In genomic region chr22:35150163-35151107, GRCh38 we compare ENCODE assay signal across 9 cellular contexts.
DNase-seq lines count a peak whose midpoint lies in the region; ATAC-seq and TF ChIP-seq lines count a peak whose summit lies in the region.
"Had no signal": no experiment of that assay in that cellular context is flagged by ENCODE, and none has a peak within 500 bp of the region (broad histone marks: within the 10 kb centered on the region; RNA-seq: fewer than 3 reads in every experiment).

No MANE protein-coding gene starts in this region.

- peaks cover 12% of the 10 kb centered on the region for H3K9me2 ChIP-seq in GM23338 (ENCODE audit: insufficient read depth)

- no peak overlapping the region for H3K4me3 Mint-ChIP-seq in CD4-positive, CD25-positive, alpha-beta regulatory T cell
- H3K4me3 Mint-ChIP-seq in GM23338, result no peak overlapping the region
- no peak overlapping the region for H3K4me3 Mint-ChIP-seq in activated T-cell treated with anti-CD3 and anti-CD28 coated beads, Interleukin-2, amount 50 U/mL, for 24 hours

- H3K27ac Mint-ChIP-seq in CD4-positive, CD25-positive, alpha-beta regulatory T cell, result no peak overlapping the region
- H3K27ac Mint-ChIP-seq in GM23338, result no peak overlapping the region
- H3K27ac Mint-ChIP-seq in activated T-cell treated with anti-CD3 and anti-CD28 coated beads, Interleukin-2, amount 50 U/mL, for 24 hours, result no peak overlapping the region

- peak; percentile 8 to 59 (median 24) for DNase-seq in CD4-positive, CD25-positive, alpha-beta regulatory T cell
- DNase-seq in GM23338 (ENCODE audit: low spot score) (peak; percentile 82), NCI-H82 treated with DMSO at 0.1 percent for 48 hours (lab: John Stamatoyannopoulos, UW; ENCODE audit: unreplicated experiment) (peak; percentile 49), fibroblast of pulmonary artery (ENCODE audit: low read depth) (peak; percentile 51), nucleus accumbens (lab: John Stamatoyannopoulos, UW) (peak in 40 of 56 donors; percentile 1 to 66 (median 21)), ureter (ENCODE audit: low spot score) (peak; percentile 67)
- DNase-seq in activated T-cell treated with anti-CD3 and anti-CD28 coated beads, Interleukin-2, amount 50 U/mL, for 24 hours, result peak; percentile 75

- H3K27me3 Mint-ChIP-seq in CD4-positive, CD25-positive, alpha-beta regulatory T cell, result peaks cover 11% of the 10 kb centered on the region
- peaks cover 16% of the 10 kb centered on the region for H3K27me3 Mint-ChIP-seq in GM23338 (ENCODE audit: insufficient read depth, low read depth, poor library complexity)
- peaks cover 54% of the 10 kb centered on the region for H3K27me3 Mint-ChIP-seq in activated T-cell treated with anti-CD3 and anti-CD28 coated beads, Interleukin-2, amount 50 U/mL, for 24 hours

- H3K9me3 ChIP-seq in CD4-positive, CD25-positive, alpha-beta regulatory T cell (ENCODE audit: control insufficient read depth in 2 of 2, low read length in 2 of 2), result no peaks in the 10 kb centered on the region
- H3K9me3 ChIP-seq: tibial artery had no signal

- H4K20me1 ChIP-seq in GM23338 (replicated peaks; ENCODE audit: insufficient read depth), result no peaks in the 10 kb centered on the region

- H3F3A ChIP-seq in GM23338 (replicated peaks; ENCODE audit: low read depth), result no peaks in the 10 kb centered on the region

- ATAC-seq in CD4-positive, CD25-positive, alpha-beta regulatory T cell (ENCODE audit: low read depth in 2 of 2), result peak in 1 of 2 donors; percentile 47
- ATAC-seq in GM23338 (peak; percentile 67), HG03378 (IDR thresholded peaks at IDR 0.05; ENCODE audit: unreplicated experiment) (no peak)

- H3K9me3 Mint-ChIP-seq in CD4-positive, CD25-positive, alpha-beta regulatory T cell, result no peaks in the 10 kb centered on the region
- peaks cover 7% of the 10 kb centered on the region for H3K9me3 Mint-ChIP-seq in GM23338
- H3K9me3 Mint-ChIP-seq in activated T-cell treated with anti-CD3 and anti-CD28 coated beads, Interleukin-2, amount 50 U/mL, for 24 hours, result no peaks in the 10 kb centered on the region

- peak overlapping the region; percentile 95; the same call in 1 of the 2 replicates for H2AFZ ChIP-seq in GM23338

- H3K27me3 ChIP-seq in CD4-positive, CD25-positive, alpha-beta regulatory T cell (ENCODE audit: control insufficient read depth, insufficient read depth, low read length), result peaks cover 7% of the 10 kb centered on the region
- no peaks in the 10 kb centered on the region for H3K27me3 ChIP-seq in GM23338 (ENCODE audit: insufficient read depth)

- TF ChIP-seq CTCF in GM23338 (conservative IDR thresholded peaks at IDR 0.05; ENCODE audit: low read depth in 2 of 2), result peak; percentile 86 to 87
- TF ChIP-seq CTCF in fibroblast of pulmonary artery (IDR thresholded peaks at IDR 0.05; ENCODE audit: low read length, missing control alignments), result peak; percentile 79

- peaks cover 0 to 7% (median 1%) of the 10 kb centered on the region in 4 donors for H3K4me1 Mint-ChIP-seq in CD4-positive, CD25-positive, alpha-beta regulatory T cell
- peaks cover 38% of the 10 kb centered on the region for H3K4me1 Mint-ChIP-seq in GM23338
- H3K4me1 Mint-ChIP-seq in activated T-cell treated with anti-CD3 and anti-CD28 coated beads, Interleukin-2, amount 50 U/mL, for 24 hours (ENCODE audit: low read depth), result no peaks in the 10 kb centered on the region

- H3K4me2 ChIP-seq in GM23338, result no peak overlapping the region

- no peak overlapping the region for H3K27ac ChIP-seq in CD4-positive, CD25-positive, alpha-beta regulatory T cell (ENCODE audit: insufficient read depth, low read length, poor library complexity, severe bottlenecking)
- no peak overlapping the region for H3K27ac ChIP-seq in GM23338 (ENCODE audit: low read depth)
- H3K27ac ChIP-seq: tibial artery had no signal

- no peaks in the 10 kb centered on the region for H3K36me3 Mint-ChIP-seq in CD4-positive, CD25-positive, alpha-beta regulatory T cell
- no peaks in the 10 kb centered on the region for H3K36me3 Mint-ChIP-seq in GM23338 (ENCODE audit: low read depth)
- H3K36me3 Mint-ChIP-seq in activated T-cell treated with anti-CD3 and anti-CD28 coated beads, Interleukin-2, amount 50 U/mL, for 24 hours (ENCODE audit: low read depth), result no peaks in the 10 kb centered on the region

- no peaks in the 10 kb centered on the region for H3K4me1 ChIP-seq in CD4-positive, CD25-positive, alpha-beta regulatory T cell (ENCODE audit: control insufficient read depth, insufficient read depth, low read length, poor library complexity, severe bottlenecking)
- peaks cover 14% of the 10 kb centered on the region for H3K4me1 ChIP-seq in GM23338 (ENCODE audit: insufficient read depth)
- H3K4me1 ChIP-seq: tibial artery had no signal

- H3K79me2 ChIP-seq in GM23338 (replicated peaks; ENCODE audit: insufficient read depth), result no peaks in the 10 kb centered on the region

- H3K4me3 ChIP-seq in CD4-positive, CD25-positive, alpha-beta regulatory T cell (ENCODE audit: low read depth, low read length), result no peak overlapping the region
- H3K4me3 ChIP-seq in GM23338 (no peak overlapping the region), fibroblast of pulmonary artery (replicated peaks; ENCODE audit: low read depth, low read length) (no peak overlapping the region)
- H3K4me3 ChIP-seq: tibial artery had no signal

- no peaks in the 10 kb centered on the region for H3K36me3 ChIP-seq in CD4-positive, CD25-positive, alpha-beta regulatory T cell (ENCODE audit: control insufficient read depth, insufficient read depth, low read length)
- H3K36me3 ChIP-seq in GM23338 (ENCODE audit: insufficient read depth), result no peaks in the 10 kb centered on the region
- H3K36me3 ChIP-seq: tibial artery had no signal

TF ChIP-seq in GM23338, 12 proteins besides CTCF, POLR2A, EP300 and RAD21:
- no peak for TF ChIP-seq JUNB (IDR thresholded peaks at IDR 0.05; ENCODE audit: unreplicated experiment)

Comparison
In these comparisons a context has a peak if more than half of its experiments do, and no peak if none do; other contexts are left out.
1. DNase-seq: peak in every context shown above with its lines; median percentile 82 in GM23338; 75 in activated T-cell treated with anti-CD3 and anti-CD28 coated beads, Interleukin-2, amount 50 U/mL, for 24 hours; 67 in ureter; 51 in fibroblast of pulmonary artery; 49 in NCI-H82 treated with DMSO at 0.1 percent for 48 hours; 24 in CD4-positive, CD25-positive, alpha-beta regulatory T cell; 21 in nucleus accumbens.